Comparison of ENCODE assay signal across 9 cellular contexts in the genomic region with DNA sequence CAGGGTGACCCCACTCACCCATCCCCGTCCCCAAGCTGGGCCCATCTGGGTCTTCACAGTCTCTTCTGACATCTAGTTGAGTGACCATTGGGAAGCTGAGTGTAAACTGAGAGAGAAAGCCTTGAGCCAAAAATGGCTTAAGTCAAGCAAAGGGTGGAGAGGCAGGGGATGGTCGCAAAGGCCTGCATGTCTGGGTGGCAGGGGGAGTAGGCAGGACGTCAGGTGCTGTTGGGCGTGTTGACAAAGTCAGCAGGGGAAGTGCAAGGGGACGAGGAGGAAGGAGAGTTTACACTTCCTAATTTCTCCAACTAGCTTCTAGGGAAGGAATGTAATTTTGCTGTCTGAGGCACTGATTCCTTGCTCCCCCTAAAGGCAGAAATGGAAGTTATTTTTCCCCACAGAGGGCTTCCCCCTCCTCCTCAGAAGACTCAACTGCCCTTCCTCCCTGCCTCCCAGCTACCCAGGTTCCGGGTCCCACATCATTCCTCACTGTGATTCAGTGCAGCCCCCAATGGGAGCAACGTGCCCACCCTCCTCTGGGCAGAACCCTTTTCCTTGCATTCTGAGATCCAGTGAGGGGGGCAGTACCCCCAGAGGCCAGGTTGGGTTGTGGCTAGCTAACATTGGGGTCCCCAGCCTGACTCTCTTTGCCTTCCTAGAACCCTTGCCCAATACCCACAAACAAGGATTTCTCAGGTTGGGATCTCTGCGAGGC. TPM values are rescaled to one million over a fixed set of nuclear protein-coding genes. Genes with fewer than 3 reads are reported as not detected.
DNase-seq lines count a peak whose midpoint lies in the region; ATAC-seq and TF ChIP-seq lines count a peak whose summit lies in the region.
"Had no signal": no experiment of that assay in that cellular context is flagged by ENCODE, and none has a peak within 500 bp of the region (broad histone marks: within the 10 kb centered on the region; RNA-seq: fewer than 3 reads in every experiment).

No MANE protein-coding gene starts in this region.

- WGBS in SK-N-SH (ENCODE audit: low lambda C conversion rate): 54% methylated on average over 7 of the region's 8 CpGs
- WGBS in hepatocyte (ENCODE audit: low lambda C conversion rate, missing lambda C conversion rate): 50% methylated on average over 8 of the region's 8 CpGs

- ATAC-seq in activated CD8-positive, alpha-beta memory T cell treated with anti-CD3 and anti-CD28 coated beads, Interleukin-2, amount 10 ng/mL, durations not matched to agents 7 days and 5 days: no peak
- ATAC-seq in HG03175 (IDR thresholded peaks at IDR 0.05; ENCODE audit: unreplicated experiment): no peak
- ATAC-seq in GM18505 (IDR thresholded peaks at IDR 0.05; ENCODE audit: unreplicated experiment): no peak

- POLR2A ChIA-PET in SK-N-SH (lab: Yijun Ruan, JAX): no interaction called here

- H3K36me3 ChIP-seq in SK-N-SH (replicated peaks in 1 of 2; ENCODE audit: control insufficient read depth in 1 of 2, insufficient read depth in 2 of 2, low read length in 1 of 2): no peaks in the 10 kb centered on the region
- H3K36me3 ChIP-seq in hepatocyte (replicated peaks; ENCODE audit: insufficient read depth, low read depth): no peaks in the 10 kb centered on the region
- H3K36me3 ChIP-seq in tibial artery: no peaks in the 10 kb centered on the region

- H3K4me2 ChIP-seq in SK-N-SH (peak overlapping the region; percentile 54; the same call in 1 of the 2 replicates), hepatocyte (no peak overlapping the region)

- H4K20me1 ChIP-seq in SK-N-SH (ENCODE audit: insufficient read depth): no peaks in the 10 kb centered on the region
- H4K20me1 ChIP-seq in hepatocyte (ENCODE audit: insufficient read depth, poor library complexity, severe bottlenecking): no peaks in the 10 kb centered on the region

- intact Hi-C loops in tibial artery (cut with DNase I; ENCODE audit: low total_unique reads): no loop called here

- H3K4me3 ChIP-seq in SK-N-SH (ENCODE audit: low read depth in 2 of 2, low read length in 1 of 2) (no peak overlapping the region), hepatocyte (no peak overlapping the region), tibial artery (no peak overlapping the region)

- peaks cover 61% of the 10 kb centered on the region for H3K27me3 Mint-ChIP-seq in activated CD8-positive, alpha-beta memory T cell treated with anti-CD3 and anti-CD28 coated beads, Interleukin-2, amount 10 ng/mL, durations not matched to agents 7 days and 5 days

- no peak overlapping the region for H3K27ac ChIP-seq in SK-N-SH (ENCODE audit: low read depth in 2 of 2, low read length in 1 of 2)
- H3K27ac ChIP-seq in hepatocyte: no peak overlapping the region
- H3K27ac ChIP-seq in tibial artery: no peak overlapping the region

- TF ChIP-seq RAD21 in SK-N-SH (IDR thresholded peaks at IDR 0.05; ENCODE audit: low read length): peak; percentile 25; the same call in 1 of the 2 replicates

- H3K4me1 Mint-ChIP-seq in activated CD8-positive, alpha-beta memory T cell treated with anti-CD3 and anti-CD28 coated beads, Interleukin-2, amount 10 ng/mL, durations not matched to agents 7 days and 5 days: peaks cover 10% of the 10 kb centered on the region

- H3K4me3 Mint-ChIP-seq in activated CD8-positive, alpha-beta memory T cell treated with anti-CD3 and anti-CD28 coated beads, Interleukin-2, amount 10 ng/mL, durations not matched to agents 7 days and 5 days: no peak overlapping the region

- no peak overlapping the region for H2AFZ ChIP-seq in SK-N-SH (ENCODE audit: low read depth)
- H2AFZ ChIP-seq in hepatocyte: no peak overlapping the region

- TF ChIP-seq EP300 in SK-N-SH (IDR thresholded peaks at IDR 0.05; ENCODE audit: borderline replicate concordance in 1 of 2, low read depth in 1 of 2, low read length in 1 of 2): no peak

- H3K27ac Mint-ChIP-seq in activated CD8-positive, alpha-beta memory T cell treated with anti-CD3 and anti-CD28 coated beads, Interleukin-2, amount 10 ng/mL, durations not matched to agents 7 days and 5 days: no peak overlapping the region
- H3K27ac Mint-ChIP-seq: IgD-negative memory B cell had no signal

- TF ChIP-seq POLR2A in GM18505 (IDR thresholded peaks at IDR 0.05; ENCODE audit: borderline replicate concordance, extremely low read depth, insufficient read depth, insufficient read length): no peak

- peaks cover 5% of the 10 kb centered on the region for H3F3A ChIP-seq in SK-N-SH (replicated peaks; ENCODE audit: insufficient read depth)

- H3K9me3 ChIP-seq in SK-N-SH: no peaks in the 10 kb centered on the region
- H3K9me3 ChIP-seq in hepatocyte (ENCODE audit: low read depth): no peaks in the 10 kb centered on the region
- no peaks in the 10 kb centered on the region for H3K9me3 ChIP-seq in tibial artery

- H3K9me2 ChIP-seq in SK-N-SH: no peaks in the 10 kb centered on the region
- H3K9me2 ChIP-seq in hepatocyte (replicated peaks; ENCODE audit: insufficient read depth): no peaks in the 10 kb centered on the region

- H3K27me3 ChIP-seq in SK-N-SH (ENCODE audit: insufficient read depth) (no peaks in the 10 kb centered on the region; the same call in 1 of the 2 replicates), hepatocyte (peaks cover 25% of the 10 kb centered on the region), tibial artery (peaks cover 0 to 54% of the 10 kb centered on the region in 2 donors)

- peak; percentile 22 for DNase-seq in activated CD8-positive, alpha-beta memory T cell treated with anti-CD3 and anti-CD28 coated beads, Interleukin-2, amount 10 ng/mL, durations not matched to agents 7 days and 5 days
- DNase-seq in activated CD8-positive, alpha-beta memory T cell treated with anti-CD3 and anti-CD28 coated beads, Interleukin-2, amount 50 U/mL, for 48 hours: no peak
- DNase-seq in SK-N-SH: no peak
- no peak for DNase-seq in hepatocyte (ENCODE audit: low spot score)
- DNase-seq in tibial artery: peak in 1 of 2 donors; percentile 51
- DNase-seq in DMS114 treated with DMSO at 0.1 percent for 48 hours (lab: John Stamatoyannopoulos, UW; ENCODE audit: unreplicated experiment): no peak

- CTCF ChIA-PET in activated CD8-positive, alpha-beta memory T cell treated with anti-CD3 and anti-CD28 coated beads, Interleukin-2, amount 10 ng/mL, durations not matched to agents 7 days and 5 days (lab: Charles Lee): interaction anchor here (1.0 kb wide), 1 partner anchor 15 kb away, joined by 3 read pairs; no protein-coding TSS in a partner anchor
- CTCF ChIA-PET in SK-N-SH (lab: Yijun Ruan, JAX): interaction anchor here (0.9 to 26.1 kb wide), 13 partner anchors 9 to 143 kb away, joined by 3 to 602 read pairs (median 6); no protein-coding TSS in a partner anchor

- no peaks in the 10 kb centered on the region for H3K9me3 Mint-ChIP-seq in activated CD8-positive, alpha-beta memory T cell treated with anti-CD3 and anti-CD28 coated beads, Interleukin-2, amount 10 ng/mL, durations not matched to agents 7 days and 5 days (ENCODE audit: low read depth)
- H3K9me3 Mint-ChIP-seq: IgD-negative memory B cell had no signal

- peak; percentile 55 for TF ChIP-seq CTCF in SK-N-SH (IDR thresholded peaks at IDR 0.05)
- peak; percentile 41 for TF ChIP-seq CTCF in hepatocyte (IDR thresholded peaks at IDR 0.05; ENCODE audit: poor library complexity)
- TF ChIP-seq CTCF in tibial artery (IDR thresholded peaks at IDR 0.05): peak; percentile 23 to 28

- no peak overlapping the region for H3K9ac ChIP-seq in SK-N-SH

- H3K36me3 Mint-ChIP-seq in activated CD8-positive, alpha-beta memory T cell treated with anti-CD3 and anti-CD28 coated beads, Interleukin-2, amount 10 ng/mL, durations not matched to agents 7 days and 5 days: no peaks in the 10 kb centered on the region

- H3K4me1 ChIP-seq in SK-N-SH (ENCODE audit: control insufficient read depth in 1 of 2, insufficient read depth in 2 of 2, low read depth in 1 of 2, low read length in 1 of 2): peaks cover 21 to 61% of the 10 kb centered on the region in 2 experiments
- peaks cover 13% of the 10 kb centered on the region for H3K4me1 ChIP-seq in hepatocyte (ENCODE audit: insufficient read depth)
- H3K4me1 ChIP-seq in tibial artery: peaks cover 0 to 39% (median 26%) of the 10 kb centered on the region in 4 donors

- no peaks in the 10 kb centered on the region for H3K79me2 ChIP-seq in SK-N-SH (ENCODE audit: insufficient read depth)
- H3K79me2 ChIP-seq in hepatocyte: no peaks in the 10 kb centered on the region

TF ChIP-seq in SK-N-SH, 30 proteins besides CTCF, POLR2A, EP300 and RAD21 (continues in another document):
- TF ChIP-seq, protein P1, sequence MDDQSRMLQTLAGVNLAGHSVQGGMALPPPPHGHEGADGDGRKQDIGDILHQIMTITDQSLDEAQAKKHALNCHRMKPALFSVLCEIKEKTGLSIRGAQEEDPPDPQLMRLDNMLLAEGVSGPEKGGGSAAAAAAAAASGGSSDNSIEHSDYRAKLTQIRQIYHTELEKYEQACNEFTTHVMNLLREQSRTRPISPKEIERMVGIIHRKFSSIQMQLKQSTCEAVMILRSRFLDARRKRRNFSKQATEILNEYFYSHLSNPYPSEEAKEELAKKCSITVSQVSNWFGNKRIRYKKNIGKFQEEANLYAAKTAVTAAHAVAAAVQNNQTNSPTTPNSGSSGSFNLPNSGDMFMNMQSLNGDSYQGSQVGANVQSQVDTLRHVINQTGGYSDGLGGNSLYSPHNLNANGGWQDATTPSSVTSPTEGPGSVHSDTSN (IDR thresholded peaks at IDR 0.05): no peak
- no peak for TF ChIP-seq YY1 (IDR thresholded peaks at IDR 0.05; ENCODE audit: low read depth)
- no peak for TF ChIP-seq TCF12 (IDR thresholded peaks at IDR 0.05)
- TF ChIP-seq ELF1 (IDR thresholded peaks at IDR 0.05): no peak
- no peak for TF ChIP-seq RFX5 (IDR thresholded peaks at IDR 0.05; ENCODE audit: low read length)

RNA-seq across cellular contexts. Expression of a gene that starts 1.2 kb away (rescaled TPM):
- not detected for total RNA-seq in activated CD8-positive, alpha-beta memory T cell treated with anti-CD3 and anti-CD28 coated beads, Interleukin-2, amount 10 ng/mL, durations not matched to agents 7 days and 5 days
- 3.2 and 4.8 TPM in 2 replicates for polyA plus RNA-seq in SK-N-SH (2012; rRNA removed)
- polyA plus RNA-seq in SK-N-SH (2012; cell fraction: cytosol; rRNA removed): 1.6 and 2.5 TPM in 2 replicates
- 2.3 and 2.4 TPM in 2 replicates for polyA plus RNA-seq in SK-N-SH (2012; cell fraction: nucleus; rRNA removed)
- total RNA-seq in hepatocyte: 2.3 and 2.4 TPM in 2 replicates
- 1.6 and 2.0 TPM in 2 replicates for polyA plus RNA-seq in hepatocyte
- polyA plus RNA-seq: IgD-negative memory B cell had no signal

RNA-seq across cellular contexts. Expression of a gene that starts 40.5 kb away (rescaled TPM):
- total RNA-seq in activated CD8-positive, alpha-beta memory T cell treated with anti-CD3 and anti-CD28 coated beads, Interleukin-2, amount 10 ng/mL, durations not matched to agents 7 days and 5 days: not detected
- not detected in 2 replicates for polyA plus RNA-seq in SK-N-SH (2012; rRNA removed)
- not detected in 2 replicates for polyA plus RNA-seq in SK-N-SH (2012; cell fraction: cytosol; rRNA removed)
- not detected in 2 replicates for polyA plus RNA-seq in SK-N-SH (2012; cell fraction: nucleus; rRNA removed)
- total RNA-seq in hepatocyte: not detected in 2 replicates
- polyA plus RNA-seq in hepatocyte: not detected in 2 replicates
- polyA plus RNA-seq: IgD-negative memory B cell had no signal

RNA-seq across cellular contexts. Expression of a gene that starts 49.3 kb away (rescaled TPM):
- not detected for total RNA-seq in activated CD8-positive, alpha-beta memory T cell treated with anti-CD3 and anti-CD28 coated beads, Interleukin-2, amount 10 ng/mL, durations not matched to agents 7 days and 5 days
- polyA plus RNA-seq in SK-N-SH (2012; rRNA removed): 0.12 TPM in 1 of 2 replicates, not detected in the other
- not detected in 2 replicates for polyA plus RNA-seq in SK-N-SH (2012; cell fraction: cytosol; rRNA removed)
- 0.04 and 0.08 TPM in 2 replicates for polyA plus RNA-seq in SK-N-SH (2012; cell fraction: nucleus; rRNA removed)
- not detected in 2 replicates for total RNA-seq in hepatocyte
- polyA plus RNA-seq in hepatocyte: 0.70 TPM in 1 of 2 replicates, not detected in the other
- polyA plus RNA-seq: IgD-negative memory B cell had no signal
